In the genomic region with DNA sequence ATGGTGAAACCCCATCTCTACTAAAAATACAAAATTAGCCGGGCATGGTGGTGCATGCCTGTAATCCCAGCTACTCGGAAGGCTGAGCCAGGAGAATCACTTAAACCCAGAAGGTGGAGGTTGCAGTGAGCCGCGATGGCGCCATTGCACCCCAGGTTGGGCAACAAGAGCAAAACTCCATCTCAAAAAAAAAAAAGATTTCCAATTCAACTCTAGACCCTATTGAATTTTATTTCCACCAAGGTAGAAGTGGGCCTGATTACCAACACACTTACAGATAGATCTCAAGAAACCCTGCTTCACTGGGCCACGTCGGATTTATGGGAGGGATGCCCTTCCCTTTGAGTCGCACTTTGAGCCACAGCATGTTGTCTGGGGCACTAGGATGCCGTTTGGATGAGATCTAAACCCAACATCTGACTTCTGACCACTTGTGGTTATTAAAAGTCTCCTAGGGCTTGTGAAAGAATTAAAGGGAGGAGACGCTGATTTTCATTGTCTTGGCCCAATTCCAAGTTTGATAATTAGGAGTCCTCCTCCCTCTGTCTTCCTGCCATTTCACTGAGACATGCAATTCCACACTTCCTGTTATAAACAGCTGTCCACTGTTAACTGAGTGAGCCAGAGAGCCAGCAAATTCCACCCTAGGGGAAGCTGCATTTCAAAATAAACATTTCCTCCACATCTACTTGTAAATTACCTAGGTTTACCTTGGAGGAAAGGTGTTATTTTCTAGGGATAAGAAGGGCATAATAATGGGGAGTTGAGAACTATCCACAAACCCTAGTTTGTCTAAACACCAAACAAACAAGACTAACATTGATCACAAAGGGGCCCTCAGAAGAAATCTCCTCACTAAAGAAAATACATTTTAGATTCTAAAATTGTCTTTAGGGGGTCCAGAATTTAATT, we compare ENCODE assay signal across 1 cellular context.
TF ChIP-seq lines count a peak whose summit lies in the region.

No MANE protein-coding gene starts in this region.

TF ChIP-seq in K562, 482 proteins besides CTCF, POLR2A, EP300 and RAD21 (continued from another document and continues in another):
- TF ChIP-seq, protein P1, sequence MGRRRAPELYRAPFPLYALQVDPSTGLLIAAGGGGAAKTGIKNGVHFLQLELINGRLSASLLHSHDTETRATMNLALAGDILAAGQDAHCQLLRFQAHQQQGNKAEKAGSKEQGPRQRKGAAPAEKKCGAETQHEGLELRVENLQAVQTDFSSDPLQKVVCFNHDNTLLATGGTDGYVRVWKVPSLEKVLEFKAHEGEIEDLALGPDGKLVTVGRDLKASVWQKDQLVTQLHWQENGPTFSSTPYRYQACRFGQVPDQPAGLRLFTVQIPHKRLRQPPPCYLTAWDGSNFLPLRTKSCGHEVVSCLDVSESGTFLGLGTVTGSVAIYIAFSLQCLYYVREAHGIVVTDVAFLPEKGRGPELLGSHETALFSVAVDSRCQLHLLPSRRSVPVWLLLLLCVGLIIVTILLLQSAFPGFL (CRISPR knock-in tag; IDR thresholded peaks at IDR 0.05): no peak
- TF ChIP-seq ZNF384 (IDR thresholded peaks at IDR 0.05; ENCODE audit: low read depth, low read length): no peak
- TF ChIP-seq ZBTB7A (IDR thresholded peaks at IDR 0.05; ENCODE audit: borderline replicate concordance, control insufficient read depth, low read depth, low read length): no peak
- no peak for TF ChIP-seq KDM5B (IDR thresholded peaks at IDR 0.05; ENCODE audit: insufficient replicate concordance, low read depth, low read length)
- TF ChIP-seq ARID1B (IDR thresholded peaks at IDR 0.05): peak; percentile 42; the same call in 1 of the 2 replicates
- TF ChIP-seq SAP30 (IDR thresholded peaks at IDR 0.05; ENCODE audit: borderline replicate concordance, insufficient read depth, low read depth, low read length, poor library complexity, severe bottlenecking): no peak
- TF ChIP-seq, protein P2, sequence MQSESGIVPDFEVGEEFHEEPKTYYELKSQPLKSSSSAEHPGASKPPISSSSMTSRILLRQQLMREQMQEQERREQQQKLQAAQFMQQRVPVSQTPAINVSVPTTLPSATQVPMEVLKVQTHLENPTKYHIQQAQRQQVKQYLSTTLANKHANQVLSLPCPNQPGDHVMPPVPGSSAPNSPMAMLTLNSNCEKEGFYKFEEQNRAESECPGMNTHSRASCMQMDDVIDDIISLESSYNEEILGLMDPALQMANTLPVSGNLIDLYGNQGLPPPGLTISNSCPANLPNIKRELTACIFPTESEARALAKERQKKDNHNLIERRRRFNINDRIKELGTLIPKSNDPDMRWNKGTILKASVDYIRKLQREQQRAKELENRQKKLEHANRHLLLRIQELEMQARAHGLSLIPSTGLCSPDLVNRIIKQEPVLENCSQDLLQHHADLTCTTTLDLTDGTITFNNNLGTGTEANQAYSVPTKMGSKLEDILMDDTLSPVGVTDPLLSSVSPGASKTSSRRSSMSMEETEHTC (IDR thresholded peaks at IDR 0.05): no peak
- TF ChIP-seq TOE1 (IDR thresholded peaks at IDR 0.05; ENCODE audit: borderline replicate concordance): no peak
- TF ChIP-seq TOE1 (CRISPR knock-in tag; IDR thresholded peaks at IDR 0.05; ENCODE audit: borderline replicate concordance, low read depth): no peak
- TF ChIP-seq, protein P3, sequence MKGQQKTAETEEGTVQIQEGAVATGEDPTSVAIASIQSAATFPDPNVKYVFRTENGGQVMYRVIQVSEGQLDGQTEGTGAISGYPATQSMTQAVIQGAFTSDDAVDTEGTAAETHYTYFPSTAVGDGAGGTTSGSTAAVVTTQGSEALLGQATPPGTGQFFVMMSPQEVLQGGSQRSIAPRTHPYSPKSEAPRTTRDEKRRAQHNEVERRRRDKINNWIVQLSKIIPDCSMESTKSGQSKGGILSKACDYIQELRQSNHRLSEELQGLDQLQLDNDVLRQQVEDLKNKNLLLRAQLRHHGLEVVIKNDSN (CRISPR knock-in tag; IDR thresholded peaks at IDR 0.05): no peak
- no peak for TF ChIP-seq ZBTB1 (CRISPR knock-in tag; IDR thresholded peaks at IDR 0.05; ENCODE audit: borderline replicate concordance, low read depth)
- no peak for TF ChIP-seq PRMT5 (CRISPR knock-in tag; IDR thresholded peaks at IDR 0.05)
- peak; percentile 98 for TF ChIP-seq NFIC (IDR thresholded peaks at IDR 0.05)
- no peak for TF ChIP-seq CBX2 (IDR thresholded peaks at IDR 0.05; ENCODE audit: insufficient read depth, low read length, poor library complexity, severe bottlenecking)
- no peak for TF ChIP-seq STAG1 (CRISPR knock-in tag; IDR thresholded peaks at IDR 0.05; ENCODE audit: borderline replicate concordance)
- TF ChIP-seq, protein P4, sequence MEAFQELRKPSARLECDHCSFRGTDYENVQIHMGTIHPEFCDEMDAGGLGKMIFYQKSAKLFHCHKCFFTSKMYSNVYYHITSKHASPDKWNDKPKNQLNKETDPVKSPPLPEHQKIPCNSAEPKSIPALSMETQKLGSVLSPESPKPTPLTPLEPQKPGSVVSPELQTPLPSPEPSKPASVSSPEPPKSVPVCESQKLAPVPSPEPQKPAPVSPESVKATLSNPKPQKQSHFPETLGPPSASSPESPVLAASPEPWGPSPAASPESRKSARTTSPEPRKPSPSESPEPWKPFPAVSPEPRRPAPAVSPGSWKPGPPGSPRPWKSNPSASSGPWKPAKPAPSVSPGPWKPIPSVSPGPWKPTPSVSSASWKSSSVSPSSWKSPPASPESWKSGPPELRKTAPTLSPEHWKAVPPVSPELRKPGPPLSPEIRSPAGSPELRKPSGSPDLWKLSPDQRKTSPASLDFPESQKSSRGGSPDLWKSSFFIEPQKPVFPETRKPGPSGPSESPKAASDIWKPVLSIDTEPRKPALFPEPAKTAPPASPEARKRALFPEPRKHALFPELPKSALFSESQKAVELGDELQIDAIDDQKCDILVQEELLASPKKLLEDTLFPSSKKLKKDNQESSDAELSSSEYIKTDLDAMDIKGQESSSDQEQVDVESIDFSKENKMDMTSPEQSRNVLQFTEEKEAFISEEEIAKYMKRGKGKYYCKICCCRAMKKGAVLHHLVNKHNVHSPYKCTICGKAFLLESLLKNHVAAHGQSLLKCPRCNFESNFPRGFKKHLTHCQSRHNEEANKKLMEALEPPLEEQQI (IDR thresholded peaks at IDR 0.05): no peak
- TF ChIP-seq RFX1 (IDR thresholded peaks at IDR 0.05): no peak
- TF ChIP-seq, protein P5, sequence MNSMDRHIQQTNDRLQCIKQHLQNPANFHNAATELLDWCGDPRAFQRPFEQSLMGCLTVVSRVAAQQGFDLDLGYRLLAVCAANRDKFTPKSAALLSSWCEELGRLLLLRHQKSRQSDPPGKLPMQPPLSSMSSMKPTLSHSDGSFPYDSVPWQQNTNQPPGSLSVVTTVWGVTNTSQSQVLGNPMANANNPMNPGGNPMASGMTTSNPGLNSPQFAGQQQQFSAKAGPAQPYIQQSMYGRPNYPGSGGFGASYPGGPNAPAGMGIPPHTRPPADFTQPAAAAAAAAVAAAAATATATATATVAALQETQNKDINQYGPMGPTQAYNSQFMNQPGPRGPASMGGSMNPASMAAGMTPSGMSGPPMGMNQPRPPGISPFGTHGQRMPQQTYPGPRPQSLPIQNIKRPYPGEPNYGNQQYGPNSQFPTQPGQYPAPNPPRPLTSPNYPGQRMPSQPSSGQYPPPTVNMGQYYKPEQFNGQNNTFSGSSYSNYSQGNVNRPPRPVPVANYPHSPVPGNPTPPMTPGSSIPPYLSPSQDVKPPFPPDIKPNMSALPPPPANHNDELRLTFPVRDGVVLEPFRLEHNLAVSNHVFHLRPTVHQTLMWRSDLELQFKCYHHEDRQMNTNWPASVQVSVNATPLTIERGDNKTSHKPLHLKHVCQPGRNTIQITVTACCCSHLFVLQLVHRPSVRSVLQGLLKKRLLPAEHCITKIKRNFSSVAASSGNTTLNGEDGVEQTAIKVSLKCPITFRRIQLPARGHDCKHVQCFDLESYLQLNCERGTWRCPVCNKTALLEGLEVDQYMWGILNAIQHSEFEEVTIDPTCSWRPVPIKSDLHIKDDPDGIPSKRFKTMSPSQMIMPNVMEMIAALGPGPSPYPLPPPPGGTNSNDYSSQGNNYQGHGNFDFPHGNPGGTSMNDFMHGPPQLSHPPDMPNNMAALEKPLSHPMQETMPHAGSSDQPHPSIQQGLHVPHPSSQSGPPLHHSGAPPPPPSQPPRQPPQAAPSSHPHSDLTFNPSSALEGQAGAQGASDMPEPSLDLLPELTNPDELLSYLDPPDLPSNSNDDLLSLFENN (IDR thresholded peaks at IDR 0.05; ENCODE audit: low read depth in 2 of 2, low read length in 2 of 2): no peak
- TF ChIP-seq SETDB1 (IDR thresholded peaks at IDR 0.05; ENCODE audit: low read length): no peak
- no peak; the same call in 1 of the 2 replicates for TF ChIP-seq SMARCE1 (IDR thresholded peaks at IDR 0.05)
- TF ChIP-seq, protein P6, sequence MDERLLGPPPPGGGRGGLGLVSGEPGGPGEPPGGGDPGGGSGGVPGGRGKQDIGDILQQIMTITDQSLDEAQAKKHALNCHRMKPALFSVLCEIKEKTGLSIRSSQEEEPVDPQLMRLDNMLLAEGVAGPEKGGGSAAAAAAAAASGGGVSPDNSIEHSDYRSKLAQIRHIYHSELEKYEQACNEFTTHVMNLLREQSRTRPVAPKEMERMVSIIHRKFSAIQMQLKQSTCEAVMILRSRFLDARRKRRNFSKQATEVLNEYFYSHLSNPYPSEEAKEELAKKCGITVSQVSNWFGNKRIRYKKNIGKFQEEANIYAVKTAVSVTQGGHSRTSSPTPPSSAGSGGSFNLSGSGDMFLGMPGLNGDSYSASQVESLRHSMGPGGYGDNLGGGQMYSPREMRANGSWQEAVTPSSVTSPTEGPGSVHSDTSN (CRISPR knock-in tag; IDR thresholded peaks at IDR 0.05; ENCODE audit: low read depth): no peak
- TF ChIP-seq, protein P6 (tag; conservative IDR thresholded peaks at IDR 0.05; ENCODE audit: low read depth): no peak
- TF ChIP-seq TSC22D4 (tag; IDR thresholded peaks at IDR 0.05): no peak
- no peak for TF ChIP-seq ZEB2 (IDR thresholded peaks at IDR 0.05)
- no peak for TF ChIP-seq KAT7 (CRISPR knock-in tag; IDR thresholded peaks at IDR 0.05; ENCODE audit: borderline replicate concordance)
- no peak for TF ChIP-seq IRF2 (CRISPR knock-in tag; IDR thresholded peaks at IDR 0.05)
- TF ChIP-seq HDAC2 (IDR thresholded peaks at IDR 0.05): peak; percentile 75
- no peak for TF ChIP-seq NFE2 (IDR thresholded peaks at IDR 0.05; ENCODE audit: low read depth)
- TF ChIP-seq ZFP36 (IDR thresholded peaks at IDR 0.05; ENCODE audit: low read depth, low read length, partially characterized antibody): peak; percentile 52
- TF ChIP-seq, protein P7, sequence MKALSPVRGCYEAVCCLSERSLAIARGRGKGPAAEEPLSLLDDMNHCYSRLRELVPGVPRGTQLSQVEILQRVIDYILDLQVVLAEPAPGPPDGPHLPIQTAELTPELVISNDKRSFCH (CRISPR knock-in tag; IDR thresholded peaks at IDR 0.05): no peak
- TF ChIP-seq, protein P7 (tag; IDR thresholded peaks at IDR 0.05): no peak
- no peak for TF ChIP-seq MTA2 (IDR thresholded peaks at IDR 0.05; ENCODE audit: low read depth)
- no peak for TF ChIP-seq CREM (IDR thresholded peaks at IDR 0.05; ENCODE audit: low read depth)
- no peak for TF ChIP-seq FOXA1 (IDR thresholded peaks at IDR 0.05; ENCODE audit: borderline replicate concordance)
- TF ChIP-seq, protein P8, sequence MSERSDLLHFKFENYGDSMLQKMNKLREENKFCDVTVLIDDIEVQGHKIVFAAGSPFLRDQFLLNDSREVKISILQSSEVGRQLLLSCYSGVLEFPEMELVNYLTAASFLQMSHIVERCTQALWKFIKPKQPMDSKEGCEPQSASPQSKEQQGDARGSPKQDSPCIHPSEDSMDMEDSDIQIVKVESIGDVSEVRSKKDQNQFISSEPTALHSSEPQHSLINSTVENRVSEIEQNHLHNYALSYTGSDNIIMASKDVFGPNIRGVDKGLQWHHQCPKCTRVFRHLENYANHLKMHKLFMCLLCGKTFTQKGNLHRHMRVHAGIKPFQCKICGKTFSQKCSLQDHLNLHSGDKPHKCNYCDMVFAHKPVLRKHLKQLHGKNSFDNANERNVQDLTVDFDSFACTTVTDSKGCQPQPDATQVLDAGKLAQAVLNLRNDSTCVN (CRISPR knock-in tag; IDR thresholded peaks at IDR 0.05): no peak
- TF ChIP-seq NCOA1 (IDR thresholded peaks at IDR 0.05; ENCODE audit: low read depth): no peak
- TF ChIP-seq CHD4 (IDR thresholded peaks at IDR 0.05; ENCODE audit: insufficient read depth, insufficient replicate concordance, low read depth, low read length, poor library complexity, severe bottlenecking): no peak
- peak; percentile 61 for TF ChIP-seq TEAD4 (IDR thresholded peaks at IDR 0.05; ENCODE audit: low read length)
- TF ChIP-seq TEAD4 (CRISPR knock-in tag; IDR thresholded peaks at IDR 0.05; ENCODE audit: borderline replicate concordance): no peak
- TF ChIP-seq E2F3 (CRISPR knock-in tag; IDR thresholded peaks at IDR 0.05): no peak
- TF ChIP-seq HMGN3 (IDR thresholded peaks at IDR 0.05; ENCODE audit: borderline replicate concordance, extremely low read depth, insufficient read length, low read depth, low read length): no peak
- TF ChIP-seq, protein P9, sequence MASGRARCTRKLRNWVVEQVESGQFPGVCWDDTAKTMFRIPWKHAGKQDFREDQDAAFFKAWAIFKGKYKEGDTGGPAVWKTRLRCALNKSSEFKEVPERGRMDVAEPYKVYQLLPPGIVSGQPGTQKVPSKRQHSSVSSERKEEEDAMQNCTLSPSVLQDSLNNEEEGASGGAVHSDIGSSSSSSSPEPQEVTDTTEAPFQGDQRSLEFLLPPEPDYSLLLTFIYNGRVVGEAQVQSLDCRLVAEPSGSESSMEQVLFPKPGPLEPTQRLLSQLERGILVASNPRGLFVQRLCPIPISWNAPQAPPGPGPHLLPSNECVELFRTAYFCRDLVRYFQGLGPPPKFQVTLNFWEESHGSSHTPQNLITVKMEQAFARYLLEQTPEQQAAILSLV (tag; IDR thresholded peaks at IDR 0.05): no peak
- no peak; the same call in 1 of the 2 replicates for TF ChIP-seq ETV5 (CRISPR knock-in tag; IDR thresholded peaks at IDR 0.05; ENCODE audit: low read depth)
- TF ChIP-seq TCF7 (IDR thresholded peaks at IDR 0.05; ENCODE audit: borderline replicate concordance): no peak
- TF ChIP-seq ZNF121 (CRISPR knock-in tag; conservative IDR thresholded peaks at IDR 0.05): no peak
- no peak for TF ChIP-seq HNRNPK (IDR thresholded peaks at IDR 0.05; ENCODE audit: low read depth, low read length, poor library complexity, severe bottlenecking)
- TF ChIP-seq POLR2AphosphoS5 (IDR thresholded peaks at IDR 0.05; ENCODE audit: control insufficient read depth, insufficient read depth, low read depth, low read length): no peak
- TF ChIP-seq MAFF (IDR thresholded peaks at IDR 0.05; ENCODE audit: low read length): no peak
- peak; percentile 93 for TF ChIP-seq ZNF589 (CRISPR knock-in tag; IDR thresholded peaks at IDR 0.05; ENCODE audit: low read depth)
- peak; percentile 55 for TF ChIP-seq CXXC5 (CRISPR knock-in tag; IDR thresholded peaks at IDR 0.05)
- TF ChIP-seq KLF16 (IDR thresholded peaks at IDR 0.05): no peak
